18 cellular contexts compared by ENCODE assay signal in the genomic region with DNA sequence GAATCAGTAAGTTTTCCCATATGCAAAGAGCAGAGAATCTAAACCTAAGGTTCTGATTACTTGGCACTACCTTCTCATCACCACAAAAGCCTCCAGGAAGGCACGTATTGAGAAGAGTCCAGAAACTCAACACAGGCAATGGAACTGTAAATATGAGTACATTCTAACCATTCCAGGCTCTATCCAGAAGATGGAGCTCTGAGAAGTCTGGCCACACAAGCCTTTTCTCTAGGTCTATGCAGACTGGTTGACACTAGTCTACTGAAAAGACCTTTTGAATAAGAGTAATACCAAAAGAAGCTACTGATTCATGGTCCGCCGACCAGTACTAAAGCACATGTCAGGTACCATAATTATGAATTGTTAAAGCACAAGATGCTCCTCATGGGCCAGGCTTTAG. TPM values are rescaled to one million over a fixed set of nuclear protein-coding genes. Genes with fewer than 3 reads are reported as not detected.
DNase-seq lines count a peak whose midpoint lies in the region; TF ChIP-seq lines count a peak whose summit lies in the region.
"Had no signal": no experiment of that assay in that cellular context is flagged by ENCODE, and none has a peak within 500 bp of the region (broad histone marks: within the 10 kb centered on the region; RNA-seq: fewer than 3 reads in every experiment).

No MANE protein-coding gene starts in this region.

- no peak overlapping the region for H2AFZ ChIP-seq in GM23248
- H2AFZ ChIP-seq in hepatocyte: no peak overlapping the region
- no peak overlapping the region for H2AFZ ChIP-seq in mesenchymal stem cell (ENCODE audit: low read depth, low read length)

- no peak overlapping the region for H2BK120ac ChIP-seq in mesenchymal stem cell (ENCODE audit: low read depth, low read length)

- H3K79me1 ChIP-seq in mesenchymal stem cell (replicated peaks; ENCODE audit: low read length, poor library complexity, severe bottlenecking): peaks cover under 1% of the 10 kb centered on the region

- peaks cover 87% of the 10 kb centered on the region for H3K79me2 ChIP-seq in GM23248 (ENCODE audit: insufficient read depth)
- peaks cover 98% of the 10 kb centered on the region for H3K79me2 ChIP-seq in hepatocyte

- BruUV-seq in A673 (replicated peaks; lab: Mats Ljungman, UMichigan): no TSS peak

- H3K27me3 ChIP-seq in GM23248 (replicated peaks; ENCODE audit: insufficient read depth): no peaks in the 10 kb centered on the region
- no peaks in the 10 kb centered on the region for H3K27me3 ChIP-seq in hepatocyte
- H3K27me3 ChIP-seq in mesenchymal stem cell (ENCODE audit: control insufficient read depth in 1 of 2, insufficient read depth in 1 of 2, low read length in 2 of 2): no peaks in the 10 kb centered on the region
- H3K27me3 ChIP-seq in A673 (replicated peaks; ENCODE audit: insufficient read depth, low read depth, low read length, poor library complexity): no peaks in the 10 kb centered on the region
- H3K27me3 ChIP-seq: ascending aorta had no signal

- peaks cover 6% of the 10 kb centered on the region for H4K20me1 ChIP-seq in GM23248 (ENCODE audit: insufficient read depth)
- H4K20me1 ChIP-seq in hepatocyte (ENCODE audit: insufficient read depth, poor library complexity, severe bottlenecking): peaks cover 100% of the 10 kb centered on the region

- H3K4me3 ChIP-seq in AG09309 (ENCODE audit: control insufficient read depth, low read depth, low read length) (no peak overlapping the region), GM23248 (no peak overlapping the region), hepatocyte (no peak overlapping the region), mesenchymal stem cell (ENCODE audit: insufficient read depth in 1 of 2, low read depth in 1 of 2, low read length in 2 of 2) (no peak overlapping the region), A673 (ENCODE audit: low read depth, low read length, poor library complexity, severe bottlenecking) (no peak overlapping the region)
- H3K4me3 ChIP-seq: ascending aorta, skin epidermis had no signal

- no peak overlapping the region for H3K14ac ChIP-seq in mesenchymal stem cell (ENCODE audit: low read length in 2 of 2)

- H2AK5ac ChIP-seq in mesenchymal stem cell (ENCODE audit: low read length, severe bottlenecking): no peak overlapping the region

- H3K9me2 ChIP-seq in GM23248 (ENCODE audit: insufficient read depth): no peaks in the 10 kb centered on the region
- no peaks in the 10 kb centered on the region for H3K9me2 ChIP-seq in hepatocyte (replicated peaks; ENCODE audit: insufficient read depth)

- H3K4me2 ChIP-seq in GM23248 (ENCODE audit: unreplicated experiment) (no peak overlapping the region), hepatocyte (no peak overlapping the region), mesenchymal stem cell (ENCODE audit: low read length, poor library complexity, severe bottlenecking) (no peak overlapping the region)

- no peak overlapping the region for H2BK5ac ChIP-seq in mesenchymal stem cell (ENCODE audit: low read depth, low read length, poor library complexity, severe bottlenecking)

- no peak overlapping the region for H3K4ac ChIP-seq in mesenchymal stem cell (ENCODE audit: low read depth in 1 of 2, low read length in 2 of 2)

- H4K91ac ChIP-seq in mesenchymal stem cell (ENCODE audit: low read length): no peak overlapping the region

- in situ Hi-C loops in GM23248 (cut with MboI) (no loop called here), SK-MEL-5 (cut with HindIII; ENCODE audit: low pct_unique_long_range_greater_than_20kb, low sequenced_read_pairs) (no loop called here)

- DNase-seq in AG09309 (ENCODE audit: low read depth) (no peak), GM23248 (peak; percentile 29), SK-MEL-5 (ENCODE audit: low read depth, low spot score) (peak; percentile 59), hepatocyte (ENCODE audit: low spot score) (no peak), NCI-H2081 treated with DMSO at 0.1 percent for 48 hours (lab: John Stamatoyannopoulos, UW) (no peak), mesenchymal stem cell (no peak), A673 (ENCODE audit: low spot score) (no peak)
- no peak for DNase-seq in stimulated activated CD4-positive, alpha-beta T cell treated with anti-CD3 and anti-CD28 coated beads, Interleukin-2, amount 100 ng/mL, for 48 hours
- DNase-seq: activated naive CD4-positive, alpha-beta T cell; GDM1; hypothalamus; mesendoderm; NCI-H1048; NCI-H526; stimulated activated CD4-positive, alpha-beta T cell treated with anti-CD3 and anti-CD28 coated beads, Interleukin-4, amount 100 ng/mL, for 24 hours; T-helper 9 cell had no signal

- 94 to 98% methylated on average over 3 of the region's 3 CpGs for WGBS in GM23248 (ENCODE audit: low coverage in 1 of 2, low lambda C conversion rate in 2 of 2, missing lambda C conversion rate in 2 of 2), 2 experiments
- 96% methylated on average over 3 of the region's 3 CpGs for WGBS in hepatocyte (ENCODE audit: low lambda C conversion rate, missing lambda C conversion rate)
- WGBS in mesenchymal stem cell: 98% methylated on average over 3 of the region's 3 CpGs

- no peak overlapping the region for H3K18ac ChIP-seq in mesenchymal stem cell (ENCODE audit: low read depth in 1 of 2, low read length in 2 of 2)

- intact Hi-C loops in A673 (cut with micrococcal nuclease; ENCODE audit: unreplicated experiment): no loop called here

- CTCF ChIA-PET in A673 (lab: Charles Lee): no interaction called here

- POLR2A ChIA-PET in A673 (lab: Charles Lee; ENCODE audit: low non-redundant PET): no interaction called here

- peaks cover 31% of the 10 kb centered on the region for H3F3A ChIP-seq in GM23248 (ENCODE audit: insufficient read depth)

- H3K23ac ChIP-seq in mesenchymal stem cell (ENCODE audit: low read length in 2 of 2): no peak overlapping the region

- no peak overlapping the region for H4K8ac ChIP-seq in mesenchymal stem cell (ENCODE audit: low read length)

- H3K4me1 ChIP-seq in GM23248 (ENCODE audit: insufficient read depth) (peaks cover 27% of the 10 kb centered on the region), hepatocyte (ENCODE audit: insufficient read depth) (peaks cover 30% of the 10 kb centered on the region), mesenchymal stem cell (ENCODE audit: control insufficient read depth, insufficient read depth, low read depth, low read length) (peaks cover 22% of the 10 kb centered on the region), A673 (ENCODE audit: insufficient read depth, low read length, poor library complexity, severe bottlenecking) (peaks cover 15% of the 10 kb centered on the region)

- H2BK15ac ChIP-seq in mesenchymal stem cell (ENCODE audit: low read depth, poor library complexity, severe bottlenecking): no peak overlapping the region

- H3K36me3 ChIP-seq in GM23248 (ENCODE audit: low read depth) (peaks cover 10% of the 10 kb centered on the region), hepatocyte (replicated peaks; ENCODE audit: insufficient read depth, low read depth) (no peaks in the 10 kb centered on the region), mesenchymal stem cell (ENCODE audit: control insufficient read depth in 1 of 2, insufficient read depth in 2 of 2, low read depth in 1 of 2, low read length in 2 of 2) (peaks cover 31 to 42% of the 10 kb centered on the region in 2 experiments), A673 (ENCODE audit: insufficient read depth, low read length, poor library complexity, severe bottlenecking) (peaks cover 21% of the 10 kb centered on the region)

- H3K27ac ChIP-seq in GM23248: no peak overlapping the region
- peak overlapping the region; percentile 1 for H3K27ac ChIP-seq in hepatocyte
- no peak overlapping the region for H3K27ac ChIP-seq in mesenchymal stem cell (ENCODE audit: low read length, poor library complexity, severe bottlenecking)
- H3K27ac ChIP-seq in A673 (ENCODE audit: low read depth, low read length, poor library complexity, severe bottlenecking): no peak overlapping the region

- TF ChIP-seq CTCF in AG09309 (IDR thresholded peaks at IDR 0.05; ENCODE audit: control insufficient read depth, insufficient read depth, low read depth, low read length, missing control alignments): peak; percentile 6
- peak; percentile 14 for TF ChIP-seq CTCF in hepatocyte (IDR thresholded peaks at IDR 0.05; ENCODE audit: poor library complexity)
- no peak for TF ChIP-seq CTCF in A673 (conservative IDR thresholded peaks at IDR 0.05; ENCODE audit: low read depth, low read length)

- H3K9me3 ChIP-seq in GM23248 (ENCODE audit: low read depth) (no peaks in the 10 kb centered on the region), hepatocyte (ENCODE audit: low read depth) (no peaks in the 10 kb centered on the region), mesenchymal stem cell (ENCODE audit: control insufficient read depth, low read length) (no peaks in the 10 kb centered on the region), A673 (ENCODE audit: low read depth, low read length, poor library complexity, severe bottlenecking) (no peaks in the 10 kb centered on the region)
- H3K9me3 ChIP-seq: ascending aorta had no signal

- no peak overlapping the region for H2BK12ac ChIP-seq in mesenchymal stem cell (ENCODE audit: low read length in 2 of 2)

- H3K9ac ChIP-seq in GM23248 (no peak overlapping the region), mesenchymal stem cell (ENCODE audit: low read length) (no peak overlapping the region)

RNA-seq across cellular contexts. Expression of a gene that starts 12.2 kb away (rescaled TPM):
- total RNA-seq in GM23248 (2014; rRNA removed; shearing (Covaris generic)): 32.5 and 39.3 TPM in 2 replicates
- polyA plus RNA-seq in GM23248 (2016; fragmentation: Nextera tagmentation; extraction: Ambion mirVana) (20.6 and 21.7 TPM in 2 replicates), hepatocyte (21.0 and 22.9 TPM in 2 replicates)
- 15.9 and 16.6 TPM in 2 replicates for total RNA-seq in SK-MEL-5 (2014; rRNA removed; shearing (Covaris generic))
- 20.9 and 24.6 TPM in 2 replicates for polyA plus RNA-seq in SK-MEL-5 (2015; cell fraction: cytosol; rRNA removed)
- 59.1 and 66.4 TPM in 2 replicates for polyA plus RNA-seq in SK-MEL-5 (2015; cell fraction: nucleus; rRNA removed)
- total RNA-seq in hepatocyte (19.9 and 23.4 TPM in 2 replicates), A673 (2021) (15.0 and 18.8 TPM in 2 replicates)
- polyA plus RNA-seq in mesenchymal stem cell (2013, experiment 1 of 2): 12.3 TPM
- polyA plus RNA-seq in mesenchymal stem cell (2013, experiment 2 of 2): 11.3 TPM

RNA-seq across cellular contexts. Expression of a gene that starts 19.1 kb away (rescaled TPM):
- 59.1 and 59.6 TPM in 2 replicates for total RNA-seq in GM23248 (2014; rRNA removed; shearing (Covaris generic))
- polyA plus RNA-seq in GM23248 (2016; fragmentation: Nextera tagmentation; extraction: Ambion mirVana) (56.5 and 57.4 TPM in 2 replicates), hepatocyte (155 and 169 TPM in 2 replicates)
- total RNA-seq in SK-MEL-5 (2014; rRNA removed; shearing (Covaris generic)): 53.7 and 55.7 TPM in 2 replicates
- 66.8 and 67.9 TPM in 2 replicates for polyA plus RNA-seq in SK-MEL-5 (2015; cell fraction: cytosol; rRNA removed)
- 271 and 316 TPM in 2 replicates for polyA plus RNA-seq in SK-MEL-5 (2015; cell fraction: nucleus; rRNA removed)
- total RNA-seq in hepatocyte (99.3 and 112 TPM in 2 replicates), A673 (2021) (62.5 and 72.0 TPM in 2 replicates)
- polyA plus RNA-seq in mesenchymal stem cell (2013, experiment 1 of 2): 75.8 TPM
- 75.0 TPM for polyA plus RNA-seq in mesenchymal stem cell (2013, experiment 2 of 2)

RNA-seq across cellular contexts. Expression of a gene that starts 35.3 kb away (rescaled TPM):
- 1.4 TPM in 2 replicates for total RNA-seq in GM23248 (2014; rRNA removed; shearing (Covaris generic))
- polyA plus RNA-seq in GM23248 (2016; fragmentation: Nextera tagmentation; extraction: Ambion mirVana): 0.30 and 0.40 TPM in 2 replicates
- total RNA-seq in SK-MEL-5 (2014; rRNA removed; shearing (Covaris generic)): 3.2 and 3.6 TPM in 2 replicates
- 5.5 and 7.8 TPM in 2 replicates for polyA plus RNA-seq in SK-MEL-5 (2015; cell fraction: cytosol; rRNA removed)
- polyA plus RNA-seq in SK-MEL-5 (2015; cell fraction: nucleus; rRNA removed): 37.6 and 55.1 TPM in 2 replicates
- 1.6 and 1.8 TPM in 2 replicates for total RNA-seq in hepatocyte
- 1.9 TPM in 2 replicates for polyA plus RNA-seq in hepatocyte
- polyA plus RNA-seq in mesenchymal stem cell (2013, experiment 1 of 2): 2.1 TPM
- 2.0 TPM for polyA plus RNA-seq in mesenchymal stem cell (2013, experiment 2 of 2)
- total RNA-seq in A673 (2021): 1.2 and 2.1 TPM in 2 replicates

Comparison
In these comparisons a context has a peak if more than half of its experiments do, and no peak if none do; other contexts are left out.
1. DNase-seq: peak in GM23248 (single experiment) and SK-MEL-5 (single experiment); none in AG09309 (single experiment), hepatocyte (single experiment), stimulated activated CD4-positive, alpha-beta T cell treated with anti-CD3 and anti-CD28 coated beads, Interleukin-2, amount 100 ng/mL, for 48 hours (0 of 2), NCI-H2081 treated with DMSO at 0.1 percent for 48 hours (single experiment), mesenchymal stem cell (single experiment) and A673 (single experiment).